ENCODE assay signal across 10 cellular contexts in genomic region chr9:69130456-69131441, GRCh38. TPM values are rescaled to one million over a fixed set of nuclear protein-coding genes. Genes with fewer than 3 reads are reported as not detected.
DNase-seq lines count a peak whose midpoint lies in the region; ATAC-seq, FAIRE-seq and TF ChIP-seq lines count a peak whose summit lies in the region.
"Had no signal": no experiment of that assay in that cellular context is flagged by ENCODE, and none has a peak within 500 bp of the region (broad histone marks: within the 10 kb centered on the region; RNA-seq: fewer than 3 reads in every experiment).

No MANE protein-coding gene starts in this region.

- 85% methylated on average over 5 of the region's 16 CpGs; no CpG with 5 or more reads in 1 of the 2 experiments for WGBS in IMR-90 (ENCODE audit: extremely low coverage in 2 of 2, insufficient read length in 1 of 2), 2 experiments
- 64 to 66% methylated on average over 16 of the region's 16 CpGs for WGBS in upper lobe of left lung, 2 donors

- peak overlapping the region; percentile 68; the same call in 1 of the 2 replicates for H2AK5ac ChIP-seq in IMR-90 (ENCODE audit: low read depth, low read length)

- peak overlapping the region; percentile 19; the same call in 1 of the 2 replicates for H3K23ac ChIP-seq in IMR-90 (ENCODE audit: low read depth, low read length)

- H3K4me1 ChIP-seq in IMR-90 (ENCODE audit: control insufficient read depth, insufficient read depth, low read length) (peaks cover 17% of the 10 kb centered on the region), left lung (peaks cover 9 to 25% of the 10 kb centered on the region in 2 donors), upper lobe of left lung (peaks cover 16 to 41% (median 26%) of the 10 kb centered on the region in 4 donors)

- H3K36me3 ChIP-seq in IMR-90 (ENCODE audit: control insufficient read depth, insufficient read depth, low read length) (no peaks in the 10 kb centered on the region), left lung (no peaks in the 10 kb centered on the region), upper lobe of left lung (peaks cover 0 to 2% (median 0%) of the 10 kb centered on the region in 4 donors)

- H3K4me1 Mint-ChIP-seq in glutamatergic neuron (ENCODE audit: low read depth, unreplicated experiment) = no peaks in the 10 kb centered on the region

- H3K14ac ChIP-seq in IMR-90 (replicated peaks; ENCODE audit: low read depth, low read length) = peak overlapping the region; percentile 29; the same call in 1 of the 2 replicates

- peak overlapping the region; percentile 22; the same call in 1 of the 2 replicates for H2BK20ac ChIP-seq in IMR-90 (ENCODE audit: low read depth, low read length)

- H4K8ac ChIP-seq in IMR-90 (ENCODE audit: low read depth in 2 of 2, low read length in 2 of 2) = peak overlapping the region in 1 of 2 experiments; percentile 46; a peak in 2 of 4 replicates

- ATAC-seq in IMR-90 (ENCODE audit: low read depth) (peak; percentile 47), left lung (peak; percentile 27), upper lobe of left lung (ENCODE audit: low FRiP score in 2 of 2) (peak; percentile 18 to 30)

- H3K4me2 ChIP-seq in IMR-90 (ENCODE audit: low read depth, low read length) = peak overlapping the region; percentile 33

- H3K27me3 ChIP-seq in IMR-90 (ENCODE audit: control insufficient read depth, insufficient read depth, low read length) = no peaks in the 10 kb centered on the region
- H3K27me3 ChIP-seq in left lung = no peaks in the 10 kb centered on the region
- no peaks in the 10 kb centered on the region for H3K27me3 ChIP-seq in upper lobe of left lung

- peaks cover 30% of the 10 kb centered on the region for H3K9me1 ChIP-seq in IMR-90 (ENCODE audit: insufficient read depth, low read length)

- peak overlapping the region; percentile 48 for H2BK120ac ChIP-seq in IMR-90 (ENCODE audit: low read depth, low read length)

- CTCF ChIA-PET in IMR-90 (lab: Yijun Ruan, JAX) = no interaction called here

- no peak overlapping the region for H3K27ac Mint-ChIP-seq in glutamatergic neuron (ENCODE audit: unreplicated experiment)

- BruUV-seq in IMR-90 (replicated peaks; lab: Mats Ljungman, UMichigan) = no TSS peak

- no peak overlapping the region for H3K4me3 Mint-ChIP-seq in glutamatergic neuron (ENCODE audit: unreplicated experiment)

- H3K36me3 Mint-ChIP-seq in glutamatergic neuron (ENCODE audit: unreplicated experiment) = no peaks in the 10 kb centered on the region

- H4K91ac ChIP-seq in IMR-90 (ENCODE audit: insufficient read depth, low read depth, low read length) = peak overlapping the region; percentile 69; the same call in 1 of the 2 replicates

- H3K79me1 ChIP-seq in IMR-90 (ENCODE audit: low read depth in 1 of 2, low read length in 2 of 2) = peaks cover 19 to 53% of the 10 kb centered on the region in 2 experiments; a peak in 3 of 4 replicates

- peak overlapping the region; percentile 76 for H2AFZ ChIP-seq in IMR-90 (replicated peaks; ENCODE audit: low read length, poor library complexity)

- H3K9ac ChIP-seq in IMR-90 (ENCODE audit: low read depth, low read length) = no peak overlapping the region; the same call in 1 of the 2 replicates

- peaks cover 2% of the 10 kb centered on the region for H3K9me3 Mint-ChIP-seq in glutamatergic neuron (ENCODE audit: unreplicated experiment)

- H3K4me3 ChIP-seq in IMR-90 (ENCODE audit: insufficient read depth, low read depth, low read length) (no peak overlapping the region), coronary artery (peak overlapping the region; percentile 20), left lung (no peak overlapping the region), upper lobe of left lung (no peak overlapping the region)

- H2BK5ac ChIP-seq in IMR-90 (ENCODE audit: low read depth, low read length, poor library complexity, severe bottlenecking) = peak overlapping the region; percentile 7

- dilution Hi-C loops in IMR-90 (cut with HindIII; ENCODE audit: low sequenced_read_pairs, unreplicated experiment) = no loop called here

- H3K56ac ChIP-seq in IMR-90 (ENCODE audit: extremely low read depth, insufficient read depth, low read length) = no peak overlapping the region

- H4K5ac ChIP-seq in IMR-90 (ENCODE audit: low read depth, low read length) = no peak overlapping the region

- FAIRE-seq in frontal cortex (lab: Jason Lieb, UNC) = no peak

- no peak for TF ChIP-seq EP300 in upper lobe of left lung (IDR thresholded peaks at IDR 0.05)

- TF ChIP-seq POLR2A in IMR-90 (IDR thresholded peaks at IDR 0.05; ENCODE audit: low read depth, low read length) (no peak), upper lobe of left lung (IDR thresholded peaks at IDR 0.05) (no peak)

- H3K4ac ChIP-seq in IMR-90 (ENCODE audit: low read depth, low read length) = peak overlapping the region; percentile 42

- DNase-seq in IMR-90 = peak; percentile 90
- DNase-seq in coronary artery (ENCODE audit: low spot score) = no peak
- no peak for DNase-seq in left lung
- DNase-seq in upper lobe of left lung = peak in 1 of 2 donors; percentile 17
- DNase-seq in stimulated activated CD4-positive, alpha-beta T cell treated with anti-CD3 and anti-CD28 coated beads, Interleukin-4, amount 100 ng/mL, for 4 hours = no peak
- DNase-seq in frontal cortex (ENCODE audit: low spot score in 2 of 2) = no peak
- no peak for DNase-seq in glutamatergic neuron
- DNase-seq: activated gamma-delta T cell treated with Interleukin-2 at 50 U/mL for 16 hours, H7, KG1 had no signal

- no peak for TF ChIP-seq CTCF in IMR-90 (conservative IDR thresholded peaks at IDR 0.05; ENCODE audit: low read depth, low read length)
- no peak for TF ChIP-seq CTCF in coronary artery (IDR thresholded peaks at IDR 0.05)
- no peak for TF ChIP-seq CTCF in left lung (IDR thresholded peaks at IDR 0.05)
- TF ChIP-seq CTCF in upper lobe of left lung (IDR thresholded peaks at IDR 0.05) = no peak
- TF ChIP-seq CTCF in glutamatergic neuron (IDR thresholded peaks at IDR 0.05; ENCODE audit: partially characterized antibody, unreplicated experiment) = no peak

- peak overlapping the region; percentile 35 for H2AK9ac ChIP-seq in IMR-90 (replicated peaks; ENCODE audit: low read depth, low read length, poor library complexity)

- no peak for TF ChIP-seq RAD21 in IMR-90 (IDR thresholded peaks at IDR 0.05; ENCODE audit: low read length)

- H3K9me3 ChIP-seq in IMR-90 (ENCODE audit: control insufficient read depth, insufficient read depth, low read length) (no peaks in the 10 kb centered on the region), left lung (no peaks in the 10 kb centered on the region), upper lobe of left lung (no peaks in the 10 kb centered on the region)

- in situ Hi-C loops in IMR-90 (cut with MboI; ENCODE audit: low sequenced_read_pairs) = no loop called here

- 0 out of 3 replicates have a peak overlapping the region, but pooled peaks have one; percentile 23 for H2BK15ac ChIP-seq in IMR-90 (ENCODE audit: low read depth, low read length)

- H3K18ac ChIP-seq in IMR-90 (ENCODE audit: low read depth, low read length) = no peak overlapping the region; the same call in 1 of the 2 replicates

- peaks cover 6% of the 10 kb centered on the region for H3K27me3 Mint-ChIP-seq in glutamatergic neuron (ENCODE audit: unreplicated experiment)

- POLR2A ChIA-PET in IMR-90 (lab: Charles Lee; ENCODE audit: unreplicated experiment) = no interaction called here

- peaks cover 14% of the 10 kb centered on the region for H4K20me1 ChIP-seq in IMR-90 (ENCODE audit: insufficient read depth, low read length)

- intact Hi-C loops in IMR-90 (cut with micrococcal nuclease) = loop anchor here (5.0 kb wide), 1 partner anchor 52 kb away; no protein-coding TSS in a partner anchor
- intact Hi-C loops in left lung (cut with DNase I) = no loop called here

- H3K27ac ChIP-seq in IMR-90 (ENCODE audit: insufficient read depth, low read length) (peak overlapping the region; percentile 18; the same call in 1 of the 2 replicates), coronary artery (peak overlapping the region in 1 of 2 donors; percentile 78), left lung (peak overlapping the region; percentile 20 to 45), upper lobe of left lung (peak overlapping the region in 1 of 4 donors; percentile 48)

TF ChIP-seq in IMR-90, 13 proteins besides CTCF, POLR2A, EP300 and RAD21:
- TF ChIP-seq USF2 (IDR thresholded peaks at IDR 0.05; ENCODE audit: low read depth, low read length) = peak; percentile 73
- no peak for TF ChIP-seq SMC3 (IDR thresholded peaks at IDR 0.05; ENCODE audit: low read depth, low read length)
- no peak for TF ChIP-seq FOS (IDR thresholded peaks at IDR 0.05; ENCODE audit: low read depth, low read length)
- no peak for TF ChIP-seq MAZ (IDR thresholded peaks at IDR 0.05; ENCODE audit: borderline replicate concordance, low read depth, low read length)
- TF ChIP-seq ELK1 (IDR thresholded peaks at IDR 0.05; ENCODE audit: borderline replicate concordance, low read depth, low read length) = no peak
- TF ChIP-seq MAFK (IDR thresholded peaks at IDR 0.05; ENCODE audit: low read depth, low read length) = peak; percentile 77
- TF ChIP-seq BHLHE40 (IDR thresholded peaks at IDR 0.05; ENCODE audit: low read depth, low read length) = peak; percentile 54
- TF ChIP-seq CEBPB (IDR thresholded peaks at IDR 0.05; ENCODE audit: low read depth, low read length) = no peak
- no peak for TF ChIP-seq NFE2L2 (IDR thresholded peaks at IDR 0.05; ENCODE audit: low read depth, low read length)

RNA-seq across cellular contexts. Expression of gene TJP2, which starts 43.3 kb away (rescaled TPM):
- total RNA-seq in IMR-90 (2012; rRNA removed) (49.3 and 53.6 TPM in 2 replicates), left lung (100 to 1,000 TPM in 1 of 2 donors, 10 to 100 TPM in 1; 93.0 to 116 TPM), upper lobe of left lung (100 to 1,000 TPM in 5 of 6 donors, 10 to 100 TPM in 1; 98.3 to 270 (median 185) TPM), frontal cortex (5.7 TPM), glutamatergic neuron (ENCODE audit: unreplicated experiment) (6.0 TPM)
- 38.3 and 40.2 TPM in 2 replicates for polyA plus RNA-seq in IMR-90 (2012; rRNA removed)
- 19.5 and 21.8 TPM in 2 replicates for polyA plus RNA-seq in IMR-90 (2012; cell fraction: cytosol; rRNA removed)
- polyA plus RNA-seq in IMR-90 (2012; cell fraction: nucleus; rRNA removed; ENCODE audit: low replicate concordance) = 40.5 and 57.5 TPM in 2 replicates
